In genomic region chr19:49877879-49878743, GRCh38 we compare ENCODE assay signal across 8 cellular contexts. TPM values are rescaled to one million over a fixed set of nuclear protein-coding genes. Genes with fewer than 3 reads are reported as not detected.
DNase-seq lines count a peak whose midpoint lies in the region; ATAC-seq and TF ChIP-seq lines count a peak whose summit lies in the region.

No MANE protein-coding gene starts in this region.

- H3K4me3 ChIP-seq in KMS-11 (IDR thresholded peaks at IDR 0.05; ENCODE audit: insufficient read depth, low read depth, low read length) (no peak overlapping the region), Panc1 (ENCODE audit: low read depth in 2 of 2, low read length in 2 of 2) (peak overlapping the region; percentile 89 to 92)

- peaks cover 8% of the 10 kb centered on the region for H3K4me1 Mint-ChIP-seq in activated T-helper 17 cell treated with anti-CD3 and anti-CD28 coated beads, Interleukin-2, amount 50 U/mL, for 72 hours
- peaks cover 22 to 26% of the 10 kb centered on the region in 2 donors for H3K4me1 Mint-ChIP-seq in natural killer cell treated with Interleukin-12 subunit alpha and Interleukin-12 subunit beta and Interleukin-15 and Interleukin-18, amount 100 ng/mL, for 72 hours (ENCODE audit: low read depth in 2 of 2)

- POLR2A ChIA-PET in Panc1 (lab: Charles Lee), result no interaction called here

- H3K27ac ChIP-seq in KMS-11 (peak overlapping the region; percentile 94), Panc1 (ENCODE audit: low read length) (peak overlapping the region; percentile 98)

- peak overlapping the region; percentile 88 for H3K4me2 ChIP-seq in KMS-11

- intact Hi-C loops in Panc1 (cut with micrococcal nuclease; ENCODE audit: unreplicated experiment), result no loop called here

- H3K4me3 Mint-ChIP-seq in activated T-helper 17 cell treated with anti-CD3 and anti-CD28 coated beads, Interleukin-2, amount 50 U/mL, for 72 hours, result no peak overlapping the region
- no peak overlapping the region for H3K4me3 Mint-ChIP-seq in natural killer cell treated with Interleukin-12 subunit alpha and Interleukin-12 subunit beta and Interleukin-15 and Interleukin-18, amount 100 ng/mL, for 72 hours

- ATAC-seq in GM21825 (IDR thresholded peaks at IDR 0.05; ENCODE audit: unreplicated experiment) (peak; percentile 48), Panc1 (peak; percentile 87)
- ATAC-seq in activated T-helper 17 cell treated with anti-CD3 and anti-CD28 coated beads, Interleukin-2, amount 50 U/mL, for 72 hours (replicated peaks), result peak; percentile 79
- peak; percentile 84 to 85 for ATAC-seq in natural killer cell treated with Interleukin-12 subunit alpha and Interleukin-12 subunit beta and Interleukin-15 and Interleukin-18, amount 100 ng/mL, for 72 hours
- peak; percentile 88 for ATAC-seq in stimulated activated naive CD8-positive, alpha-beta T cell treated with anti-CD3 and anti-CD28 coated beads, Interleukin-15, Interleukin-2, amounts not matched to agents 100 U/mL and 50 U/mL, for 24 hours

- H3K36me3 Mint-ChIP-seq in activated T-helper 17 cell treated with anti-CD3 and anti-CD28 coated beads, Interleukin-2, amount 50 U/mL, for 72 hours (ENCODE audit: low read depth), result peaks cover 73% of the 10 kb centered on the region
- no peaks in the 10 kb centered on the region for H3K36me3 Mint-ChIP-seq in natural killer cell treated with Interleukin-12 subunit alpha and Interleukin-12 subunit beta and Interleukin-15 and Interleukin-18, amount 100 ng/mL, for 72 hours

- CTCF ChIA-PET in Panc1 (lab: Charles Lee), result no interaction called here

- no peaks in the 10 kb centered on the region for H3K27me3 Mint-ChIP-seq in activated T-helper 17 cell treated with anti-CD3 and anti-CD28 coated beads, Interleukin-2, amount 50 U/mL, for 72 hours
- no peaks in the 10 kb centered on the region for H3K27me3 Mint-ChIP-seq in natural killer cell treated with Interleukin-12 subunit alpha and Interleukin-12 subunit beta and Interleukin-15 and Interleukin-18, amount 100 ng/mL, for 72 hours

- TF ChIP-seq CTCF in KMS-11 (conservative IDR thresholded peaks at IDR 0.05; ENCODE audit: low read depth, low read length), result no peak
- no peak for TF ChIP-seq CTCF in Panc1 (IDR thresholded peaks at IDR 0.05)

- no peaks in the 10 kb centered on the region for H3K9me3 ChIP-seq in Panc1 (ENCODE audit: control insufficient read depth, insufficient read depth, low read depth, low read length)

- H2AFZ ChIP-seq in KMS-11 (ENCODE audit: low read depth), result peak overlapping the region; percentile 75

- H3K27me3 ChIP-seq in KMS-11 (ENCODE audit: insufficient read depth, low read depth), result no peaks in the 10 kb centered on the region
- H3K27me3 ChIP-seq in Panc1 (ENCODE audit: control insufficient read depth, insufficient read depth, low read length), result no peaks in the 10 kb centered on the region

- H3K27ac Mint-ChIP-seq in activated T-helper 17 cell treated with anti-CD3 and anti-CD28 coated beads, Interleukin-2, amount 50 U/mL, for 72 hours, result peak overlapping the region; percentile 43
- H3K27ac Mint-ChIP-seq in natural killer cell treated with Interleukin-12 subunit alpha and Interleukin-12 subunit beta and Interleukin-15 and Interleukin-18, amount 100 ng/mL, for 72 hours, result no peak overlapping the region

- peaks cover 23% of the 10 kb centered on the region for H3K79me2 ChIP-seq in KMS-11 (ENCODE audit: insufficient read depth, low read depth)

- no TSS peak for BruUV-seq in Panc1 (replicated peaks; lab: Mats Ljungman, UMichigan)

- no peaks in the 10 kb centered on the region for H4K20me1 ChIP-seq in KMS-11 (ENCODE audit: insufficient read depth)

- H3K9ac ChIP-seq in KMS-11, result peak overlapping the region; percentile 94

- H3K9me3 Mint-ChIP-seq in activated T-helper 17 cell treated with anti-CD3 and anti-CD28 coated beads, Interleukin-2, amount 50 U/mL, for 72 hours, result no peaks in the 10 kb centered on the region
- H3K9me3 Mint-ChIP-seq in natural killer cell treated with Interleukin-12 subunit alpha and Interleukin-12 subunit beta and Interleukin-15 and Interleukin-18, amount 100 ng/mL, for 72 hours, result no peaks in the 10 kb centered on the region

- DNase-seq in EH (ENCODE audit: low read depth), result peak; percentile 97
- no peak for DNase-seq in Panc1 (ENCODE audit: low read depth, low spot score)
- peak; percentile 95 for DNase-seq in fibroblast of peridontal ligament (ENCODE audit: extremely low read depth)
- DNase-seq in natural killer cell treated with Interleukin-12 subunit alpha and Interleukin-12 subunit beta and Interleukin-15 and Interleukin-18, amount 100 ng/mL, for 72 hours (ENCODE audit: low spot score), result peak; percentile 100
- DNase-seq in stimulated activated naive CD8-positive, alpha-beta T cell treated with anti-CD3 and anti-CD28 coated beads, Interleukin-15, Interleukin-2, amounts not matched to agents 100 U/mL and 50 U/mL, for 24 hours, result peak; percentile 100

- H3K4me1 ChIP-seq in KMS-11 (ENCODE audit: low read depth, poor library complexity, severe bottlenecking) (peaks cover 20% of the 10 kb centered on the region), Panc1 (ENCODE audit: control insufficient read depth, insufficient read depth, low read length) (peaks cover 16% of the 10 kb centered on the region)

- no peaks in the 10 kb centered on the region; the same call in 1 of the 2 replicates for H3K36me3 ChIP-seq in KMS-11 (ENCODE audit: insufficient read depth)
- peaks cover 5% of the 10 kb centered on the region; the same call in 1 of the 2 replicates for H3K36me3 ChIP-seq in Panc1 (ENCODE audit: control insufficient read depth, insufficient read depth, low read length)

- in situ Hi-C loops in Panc1 (cut with HindIII; ENCODE audit: low pct_unique_long_range_greater_than_20kb, low sequenced_read_pairs), result no loop called here

RNA-seq across cellular contexts. Expression of gene TBC1D17, which starts 0.6 kb away (rescaled TPM):
- total RNA-seq in Panc1 (2021; ENCODE audit: unreplicated experiment), result 43.2 TPM
- polyA plus RNA-seq in Panc1 (2012; ENCODE audit: insufficient read length), result 68.0 TPM
- total RNA-seq in activated T-helper 17 cell treated with anti-CD3 and anti-CD28 coated beads, Interleukin-2, amount 50 U/mL, for 72 hours, result 10 to 100 TPM; 21.4 to 57.4 TPM
- total RNA-seq in natural killer cell treated with Interleukin-12 subunit alpha and Interleukin-12 subunit beta and Interleukin-15 and Interleukin-18, amount 100 ng/mL, for 72 hours, result 10 to 100 TPM; 26.0 to 34.0 TPM

RNA-seq across cellular contexts. Expression of gene AKT1S1, which starts 1.0 kb away (rescaled TPM):
- total RNA-seq in Panc1 (2021; ENCODE audit: unreplicated experiment), result 92.8 TPM
- polyA plus RNA-seq in Panc1 (2012; ENCODE audit: insufficient read length), result 112 TPM
- total RNA-seq in activated T-helper 17 cell treated with anti-CD3 and anti-CD28 coated beads, Interleukin-2, amount 50 U/mL, for 72 hours, result 10 to 100 TPM; 33.8 to 72.8 TPM
- total RNA-seq in natural killer cell treated with Interleukin-12 subunit alpha and Interleukin-12 subunit beta and Interleukin-15 and Interleukin-18, amount 100 ng/mL, for 72 hours, result 10 to 100 TPM; 16.8 to 32.1 TPM

RNA-seq across cellular contexts. Expression of gene PNKP, which starts 10.7 kb away (rescaled TPM):
- total RNA-seq in Panc1 (2021; ENCODE audit: unreplicated experiment), result 76.7 TPM
- 59.6 TPM for polyA plus RNA-seq in Panc1 (2012; ENCODE audit: insufficient read length)
- 100 to 1,000 TPM; 100 to 111 TPM for total RNA-seq in activated T-helper 17 cell treated with anti-CD3 and anti-CD28 coated beads, Interleukin-2, amount 50 U/mL, for 72 hours
- total RNA-seq in natural killer cell treated with Interleukin-12 subunit alpha and Interleukin-12 subunit beta and Interleukin-15 and Interleukin-18, amount 100 ng/mL, for 72 hours, result 100 to 1,000 TPM; 146 to 205 TPM

RNA-seq across cellular contexts. Expression of gene IL4I1, which starts 18.6 kb away (rescaled TPM):
- 1.5 TPM for total RNA-seq in Panc1 (2021; ENCODE audit: unreplicated experiment)
- 2.1 TPM for polyA plus RNA-seq in Panc1 (2012; ENCODE audit: insufficient read length)
- total RNA-seq in activated T-helper 17 cell treated with anti-CD3 and anti-CD28 coated beads, Interleukin-2, amount 50 U/mL, for 72 hours, result 100 to 1,000 TPM in 1 of 2 donors, 10 to 100 TPM in 1; 42.0 to 177 TPM
- total RNA-seq in natural killer cell treated with Interleukin-12 subunit alpha and Interleukin-12 subunit beta and Interleukin-15 and Interleukin-18, amount 100 ng/mL, for 72 hours, result 10 to 100 TPM in 1 of 2 donors, 1 to 10 TPM in 1; 2.4 to 15.1 TPM

RNA-seq across cellular contexts. Expression of gene PTOV1, which starts 27.2 kb away (rescaled TPM):
- 114 TPM for total RNA-seq in Panc1 (2021; ENCODE audit: unreplicated experiment)
- 273 TPM for polyA plus RNA-seq in Panc1 (2012; ENCODE audit: insufficient read length)
- 100 to 1,000 TPM in 1 of 2 donors, 10 to 100 TPM in 1; 82.7 to 109 TPM for total RNA-seq in activated T-helper 17 cell treated with anti-CD3 and anti-CD28 coated beads, Interleukin-2, amount 50 U/mL, for 72 hours
- total RNA-seq in natural killer cell treated with Interleukin-12 subunit alpha and Interleukin-12 subunit beta and Interleukin-15 and Interleukin-18, amount 100 ng/mL, for 72 hours, result 10 to 100 TPM; 64.6 to 78.0 TPM
